Comparison of ENCODE assay signal across 1 cellular context in the genomic region with DNA sequence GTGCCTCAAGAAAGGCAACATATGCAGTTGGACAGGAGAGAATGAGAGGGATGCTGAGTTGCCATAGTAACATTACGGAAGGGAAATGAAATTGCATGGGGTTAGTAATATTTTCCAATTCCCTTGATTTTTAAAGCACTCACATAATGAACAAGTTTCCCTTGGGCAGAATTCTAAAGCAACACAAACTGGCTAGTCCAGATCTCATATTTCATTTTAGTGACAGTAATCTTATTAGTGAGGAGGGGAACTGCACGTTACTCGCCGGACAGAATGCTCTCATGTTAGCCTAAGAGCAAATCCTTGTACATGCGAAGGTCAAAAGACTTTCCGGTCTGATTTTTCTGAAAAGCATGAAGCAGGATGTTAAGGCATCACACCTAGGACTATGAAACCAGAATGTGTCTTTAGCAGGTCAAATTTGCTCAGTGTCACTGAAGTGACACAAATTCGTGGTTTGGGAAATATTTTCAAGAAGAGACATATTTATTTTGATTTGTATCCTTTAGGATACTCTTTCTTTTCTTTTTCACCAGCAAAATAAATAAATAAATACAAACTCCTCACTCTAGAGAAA.
TF ChIP-seq lines count a peak whose summit lies in the region.

No MANE protein-coding gene starts in this region.

TF ChIP-seq in SK-N-SH treated with all-trans-retinoic acid at 6 μM for 48 hours, 23 proteins besides CTCF, POLR2A, EP300 and RAD21 (continued from another document):
- TF ChIP-seq PATZ1 (CRISPR knock-in tag; IDR thresholded peaks at IDR 0.05; ENCODE audit: borderline replicate concordance) (no peak), ARNTL (CRISPR knock-in tag; IDR thresholded peaks at IDR 0.05; ENCODE audit: borderline replicate concordance, low read depth) (no peak)
